In genomic region chr10:127338391-127339108, GRCh38 we compare ENCODE assay signal across 25 cellular contexts.
A peak's percentile ranks its signal among the peaks of the same experiment; 100 is the strongest.
DNase-seq lines count a peak whose midpoint lies in the region; ATAC-seq and TF ChIP-seq lines count a peak whose summit lies in the region.
"Had no signal": no experiment of that assay in that cellular context is flagged by ENCODE, and none has a peak within 500 bp of the region (broad histone marks: within the 10 kb centered on the region; RNA-seq: fewer than 3 reads in every experiment).

No MANE protein-coding gene starts in this region.

- no peaks in the 10 kb centered on the region for H3K27me3 ChIP-seq in adipocyte (replicated peaks; ENCODE audit: control insufficient read depth, insufficient read depth, low read length)
- no peaks in the 10 kb centered on the region for H3K27me3 ChIP-seq in gastroesophageal sphincter
- H3K27me3 ChIP-seq: brain microvascular endothelial cell had no signal

- no peaks in the 10 kb centered on the region for H3K9me3 Mint-ChIP-seq in activated T-helper 1 cell treated with anti-CD3 and anti-CD28 coated beads, Interleukin-12 subunit alpha, Interleukin-12 subunit beta, Interleukin-2, Interleukin-4 antibody, amounts not matched to agents 30 ng/mL and 10 ng/mL and 1 ng/mL, durations not matched to agents 14 hours and 24 hours and 36 hours
- H3K9me3 Mint-ChIP-seq: activated naive CD8-positive, alpha-beta T cell treated with anti-CD3 and anti-CD28 coated beads for 36 hours; activated T-helper 17 cell treated with anti-CD3 and anti-CD28 coated beads, Interleukin-2, amount 50 U/mL, for 72 hours; CD4-positive, alpha-beta memory T cell had no signal

- H3K9ac ChIP-seq in adipocyte (ENCODE audit: low read length): no peak overlapping the region

- peaks cover 19% of the 10 kb centered on the region for H3K4me1 ChIP-seq in adipocyte (ENCODE audit: control insufficient read depth, insufficient read depth, low read length)
- H3K4me1 ChIP-seq in gastroesophageal sphincter: peaks cover 0 to 6% (median 0%) of the 10 kb centered on the region in 3 donors

- H3K36me3 Mint-ChIP-seq in activated T-helper 1 cell treated with anti-CD3 and anti-CD28 coated beads, Interleukin-12 subunit alpha, Interleukin-12 subunit beta, Interleukin-2, Interleukin-4 antibody, amounts not matched to agents 30 ng/mL and 10 ng/mL and 1 ng/mL, durations not matched to agents 14 hours and 24 hours and 36 hours (ENCODE audit: low read depth): no peaks in the 10 kb centered on the region
- H3K36me3 Mint-ChIP-seq: activated naive CD8-positive, alpha-beta T cell treated with anti-CD3 and anti-CD28 coated beads for 36 hours; CD4-positive, alpha-beta memory T cell had no signal

- H3K4me3 ChIP-seq in AG10803 (ENCODE audit: low read length) (no peak overlapping the region), adipocyte (ENCODE audit: low read length) (no peak overlapping the region), gastroesophageal sphincter (no peak overlapping the region)
- H3K4me3 ChIP-seq: GM12878, mucosa of descending colon had no signal

- no peak overlapping the region for H3K27ac Mint-ChIP-seq in activated T-helper 1 cell treated with anti-CD3 and anti-CD28 coated beads, Interleukin-12 subunit alpha, Interleukin-12 subunit beta, Interleukin-2, Interleukin-4 antibody, amounts not matched to agents 30 ng/mL and 10 ng/mL and 1 ng/mL, durations not matched to agents 14 hours and 24 hours and 36 hours
- H3K27ac Mint-ChIP-seq: activated naive CD8-positive, alpha-beta T cell treated with anti-CD3 and anti-CD28 coated beads for 36 hours; activated T-helper 17 cell treated with anti-CD3 and anti-CD28 coated beads, Interleukin-2, amount 50 U/mL, for 72 hours; CD4-positive, alpha-beta memory T cell had no signal

- TF ChIP-seq POLR2A in gastroesophageal sphincter (IDR thresholded peaks at IDR 0.05): no peak

- H3K36me3 ChIP-seq in adipocyte (ENCODE audit: control insufficient read depth, insufficient read depth, low read length, severe bottlenecking) (peaks cover 8% of the 10 kb centered on the region), gastroesophageal sphincter (peaks cover 0 to 9% of the 10 kb centered on the region in 2 donors)
- H3K36me3 ChIP-seq: brain microvascular endothelial cell had no signal

- no peak overlapping the region for H3K4me3 Mint-ChIP-seq in activated T-helper 1 cell treated with anti-CD3 and anti-CD28 coated beads, Interleukin-12 subunit alpha, Interleukin-12 subunit beta, Interleukin-2, Interleukin-4 antibody, amounts not matched to agents 30 ng/mL and 10 ng/mL and 1 ng/mL, durations not matched to agents 14 hours and 24 hours and 36 hours
- H3K4me3 Mint-ChIP-seq: activated naive CD8-positive, alpha-beta T cell treated with anti-CD3 and anti-CD28 coated beads for 36 hours; activated T-helper 17 cell treated with anti-CD3 and anti-CD28 coated beads, Interleukin-2, amount 50 U/mL, for 72 hours; CD4-positive, alpha-beta memory T cell had no signal

- 80 to 84% methylated on average over 10 of the region's 10 CpGs for WGBS in gastroesophageal sphincter (ENCODE audit: low coverage in 1 of 2), 2 donors

- H3K27ac ChIP-seq in gastroesophageal sphincter (no peak overlapping the region), substantia nigra (ENCODE audit: low read depth, low read length, poor library complexity, severe bottlenecking) (no peak overlapping the region)
- H3K27ac ChIP-seq: brain microvascular endothelial cell had no signal

- TF ChIP-seq EP300 in gastroesophageal sphincter (IDR thresholded peaks at IDR 0.05): no peak

- H3K9me3 ChIP-seq in adipocyte (ENCODE audit: control insufficient read depth, low read length) (no peaks in the 10 kb centered on the region), gastroesophageal sphincter (no peaks in the 10 kb centered on the region)
- H3K9me3 ChIP-seq: mucosa of descending colon had no signal

- H3K4me1 Mint-ChIP-seq in activated T-helper 1 cell treated with anti-CD3 and anti-CD28 coated beads, Interleukin-12 subunit alpha, Interleukin-12 subunit beta, Interleukin-2, Interleukin-4 antibody, amounts not matched to agents 30 ng/mL and 10 ng/mL and 1 ng/mL, durations not matched to agents 14 hours and 24 hours and 36 hours (ENCODE audit: low read depth): no peaks in the 10 kb centered on the region
- H3K4me1 Mint-ChIP-seq: activated T-helper 17 cell treated with anti-CD3 and anti-CD28 coated beads, Interleukin-2, amount 50 U/mL, for 72 hours had no signal

- ATAC-seq in gastroesophageal sphincter (peak; percentile 60), GM19328 (IDR thresholded peaks at IDR 0.05; ENCODE audit: unreplicated experiment) (no peak)
- ATAC-seq: activated T-helper 17 cell treated with anti-CD3 and anti-CD28 coated beads, Interleukin-2, amount 50 U/mL, for 72 hours; GM12878; left colon; mucosa of descending colon had no signal

- peak; percentile 82 for DNase-seq in AG10803 (ENCODE audit: low read depth)
- DNase-seq in adipocyte (ENCODE audit: low read depth): peak; percentile 67
- peak; percentile 11 for DNase-seq in renal cortical epithelial cell (ENCODE audit: low read depth)
- DNase-seq in activated T-helper 1 cell treated with anti-CD3 and anti-CD28 coated beads, Interleukin-12 subunit alpha, Interleukin-12 subunit beta, Interleukin-2, Interleukin-4 antibody, amounts not matched to agents 30 ng/mL and 10 ng/mL and 1 ng/mL, durations not matched to agents 14 hours and 24 hours and 36 hours (ENCODE audit: low spot score): no peak
- no peak for DNase-seq in substantia nigra (lab: John Stamatoyannopoulos, UW)
- DNase-seq in nucleus accumbens (lab: John Stamatoyannopoulos, UW): no peak
- DNase-seq: activated CD4-positive, alpha-beta T cell treated with anti-CD3 and anti-CD28 coated beads for 4 hours; activated naive CD8-positive, alpha-beta T cell treated with anti-CD3 and anti-CD28 coated beads for 36 hours; brain microvascular endothelial cell; CD4-positive, alpha-beta memory T cell; GF-D8; H7; left colon; mucosa of descending colon; MV-4-11; NCI-H187; NCI-H226; OCI-M1; SHP77 treated with DMSO at 0.1 percent for 48 hours; stimulated activated CD4-positive, alpha-beta T cell treated with anti-CD3 and anti-CD28 coated beads, Interleukin-15, amount 100 ng/mL, for 24 hours; T-helper 1 cell had no signal

- TF ChIP-seq CTCF in AG10803 (conservative IDR thresholded peaks at IDR 0.05; ENCODE audit: low read length) (no peak), gastroesophageal sphincter (IDR thresholded peaks at IDR 0.05) (no peak)

- peaks cover 14% of the 10 kb centered on the region for H3K27me3 Mint-ChIP-seq in activated T-helper 1 cell treated with anti-CD3 and anti-CD28 coated beads, Interleukin-12 subunit alpha, Interleukin-12 subunit beta, Interleukin-2, Interleukin-4 antibody, amounts not matched to agents 30 ng/mL and 10 ng/mL and 1 ng/mL, durations not matched to agents 14 hours and 24 hours and 36 hours (ENCODE audit: insufficient read depth)
- H3K27me3 Mint-ChIP-seq: activated T-helper 17 cell treated with anti-CD3 and anti-CD28 coated beads, Interleukin-2, amount 50 U/mL, for 72 hours; CD4-positive, alpha-beta memory T cell had no signal

- intact Hi-C loops in activated T-helper 1 cell treated with anti-CD3 and anti-CD28 coated beads, Interleukin-12 subunit alpha, Interleukin-12 subunit beta, Interleukin-2, Interleukin-4 antibody, amounts not matched to agents 30 ng/mL and 10 ng/mL and 1 ng/mL, durations not matched to agents 14 hours and 24 hours and 36 hours (cut with micrococcal nuclease): no loop called here

Comparison
In these comparisons a context has a peak if more than half of its experiments do, and no peak if none do; other contexts are left out.
1. DNase-seq: peak in AG10803 (single experiment), adipocyte (single experiment) and renal cortical epithelial cell (single experiment); none in activated T-helper 1 cell treated with anti-CD3 and anti-CD28 coated beads, Interleukin-12 subunit alpha, Interleukin-12 subunit beta, Interleukin-2, Interleukin-4 antibody, amounts not matched to agents 30 ng/mL and 10 ng/mL and 1 ng/mL, durations not matched to agents 14 hours and 24 hours and 36 hours (single experiment), substantia nigra (0 of 49) and nucleus accumbens (0 of 56).